Comparison of ENCODE assay signal across 1 cellular context in genomic region chr9:122204491-122204890, GRCh38.
TF ChIP-seq lines count a peak whose summit lies in the region.

No MANE protein-coding gene starts in this region.

TF ChIP-seq in HepG2, 621 proteins besides CTCF, POLR2A, EP300 and RAD21:
- TF ChIP-seq ZNF768 (CRISPR knock-in tag; IDR thresholded peaks at IDR 0.05) = peak; percentile 75; the same call in 1 of the 2 replicates
- TF ChIP-seq MXD4 (CRISPR knock-in tag; IDR thresholded peaks at IDR 0.05) = no peak
